In the genomic region with DNA sequence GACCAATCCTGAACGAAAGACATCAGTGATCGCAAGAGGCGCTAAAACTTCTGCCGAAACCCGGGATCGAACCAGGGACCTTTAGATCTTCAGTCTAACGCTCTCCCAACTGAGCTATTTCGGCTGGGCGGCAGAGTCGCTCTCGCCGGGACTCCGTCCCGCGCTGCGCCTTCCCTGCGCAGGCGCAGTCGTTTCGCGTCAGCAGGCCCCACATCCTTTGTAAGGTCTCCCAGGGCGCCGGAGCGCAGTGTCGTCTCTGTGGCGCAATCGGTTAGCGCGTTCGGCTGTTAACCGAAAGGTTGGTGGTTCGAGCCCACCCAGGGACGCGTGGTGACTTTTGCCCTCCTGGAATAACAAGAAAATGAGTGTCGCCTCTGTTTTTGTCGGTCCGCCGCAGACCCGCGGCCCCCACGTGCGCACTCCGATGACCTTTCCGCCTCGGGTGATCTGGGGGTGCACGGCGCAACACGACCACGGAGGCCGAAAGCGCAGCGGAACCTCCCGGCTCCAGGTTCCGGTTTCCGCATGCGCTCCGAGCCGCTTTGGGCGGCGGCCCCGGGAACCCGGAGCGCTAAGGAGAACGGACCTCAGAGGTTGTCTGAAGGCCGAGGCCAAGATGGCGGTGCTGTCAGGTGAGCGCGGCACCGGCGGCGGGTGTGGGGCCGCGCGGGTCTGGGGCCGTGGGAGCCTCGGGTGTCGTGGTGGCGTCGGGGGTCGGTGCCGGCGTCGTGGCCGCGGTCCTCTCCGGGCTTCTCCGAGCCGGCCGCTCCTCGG, we compare ENCODE assay signal across 8 cellular contexts. TPM values are rescaled to one million over a fixed set of nuclear protein-coding genes. Genes with fewer than 3 reads are reported as not detected.
A peak's percentile ranks its signal among the peaks of the same experiment; 100 is the strongest.
DNase-seq lines count a peak whose midpoint lies in the region; ATAC-seq and TF ChIP-seq lines count a peak whose summit lies in the region.

A gene (plus strand): TSS at position 597 of the 774 bp plus-strand sequence. CDS start 20 bp downstream, at position 617.

- H3K79me2 ChIP-seq in PC-3 (ENCODE audit: low read length) = peaks cover 25% of the 10 kb centered on the region

- H3K4me1 ChIP-seq in PC-3 (ENCODE audit: insufficient read depth, low read length) (no peaks in the 10 kb centered on the region), mucosa of rectum (ENCODE audit: control insufficient read depth in 2 of 2, insufficient read depth in 2 of 2, low read length in 2 of 2) (peaks cover 4 to 8% of the 10 kb centered on the region in 2 donors)

- H3K27me3 ChIP-seq in PC-3 (ENCODE audit: low read length) (no peaks in the 10 kb centered on the region), mucosa of rectum (ENCODE audit: control insufficient read depth in 2 of 2, insufficient read depth in 2 of 2, low read length in 2 of 2) (no peaks in the 10 kb centered on the region)

- peak; percentile 67 for ATAC-seq in GM21619 (IDR thresholded peaks at IDR 0.05; ENCODE audit: unreplicated experiment)
- peak; percentile 79 for ATAC-seq in PC-3

- no peaks in the 10 kb centered on the region for H3F3A ChIP-seq in PC-3 (ENCODE audit: low read length, unreplicated experiment)

- peak within 1 kb of the TSS; percentile 51 for H3K27ac ChIP-seq in PC-3 (ENCODE audit: low read length)
- peak within 1 kb of the TSS; percentile 92 to 94 for H3K27ac ChIP-seq in mucosa of rectum (ENCODE audit: low read depth in 2 of 2, low read length in 2 of 2)

- POLR2A ChIA-PET in PC-3 (lab: Charles Lee; ENCODE audit: unreplicated experiment) = interaction anchor here (0.6 to 0.9 kb wide), 2 partner anchors 29 to 114 kb away, joined by 3 to 12 read pairs; a partner anchor contains a TSS

- H3K9me3 ChIP-seq in PC-3 (ENCODE audit: low read length) (no peaks in the 10 kb centered on the region), mucosa of rectum (ENCODE audit: control insufficient read depth in 2 of 2, low read length in 2 of 2) (no peaks in the 10 kb centered on the region)

- TF ChIP-seq CTCF in PC-3 (conservative IDR thresholded peaks at IDR 0.05; ENCODE audit: low read depth, low read length) (no peak; the same call in 1 of the 2 replicates), epithelial cell of proximal tubule (conservative IDR thresholded peaks at IDR 0.05; ENCODE audit: low read depth, low read length) (no peak)

- peak within 1 kb of the TSS; percentile 94 for H3K4me2 ChIP-seq in PC-3 (ENCODE audit: low read length)

- H3K9ac ChIP-seq in PC-3 (ENCODE audit: low read length) = peak within 1 kb of the TSS; percentile 91
- H3K9ac ChIP-seq in mucosa of rectum (ENCODE audit: low read depth in 1 of 2, low read length in 2 of 2) = peak within 1 kb of the TSS; percentile 92 to 99

- peak; percentile 92 for DNase-seq in DMS53 (lab: John Stamatoyannopoulos, UW)
- peak; percentile 88 for DNase-seq in Jurkat, Clone E6-1 (ENCODE audit: low read depth, low spot score)
- DNase-seq in PC-3 = peak; percentile 83
- peak; percentile 96 for DNase-seq in activated T-cell treated with anti-CD3 and anti-CD28 coated beads for 4 hours
- DNase-seq in epithelial cell of proximal tubule (ENCODE audit: low read depth) = no peak
- peak; percentile 98 for DNase-seq in stimulated activated CD8-positive, alpha-beta memory T cell treated with anti-CD3 and anti-CD28 coated beads, Interleukin-4, amount 100 ng/mL, for 48 hours

- no peaks in the 10 kb centered on the region for H3K9me2 ChIP-seq in PC-3 (replicated peaks; ENCODE audit: low read length)

- intact Hi-C loops in PC-3 (cut with micrococcal nuclease) = no loop called here

- H3K4me3 ChIP-seq in Jurkat, Clone E6-1 (ENCODE audit: low read length) = peak within 1 kb of the TSS; percentile 95
- peak within 1 kb of the TSS; percentile 99 for H3K4me3 ChIP-seq in PC-3 (ENCODE audit: low read length)
- peak within 1 kb of the TSS; percentile 98 for H3K4me3 ChIP-seq in epithelial cell of proximal tubule (ENCODE audit: low read depth, low read length)
- peak within 1 kb of the TSS; percentile 91 to 95 for H3K4me3 ChIP-seq in mucosa of rectum (ENCODE audit: low read length in 2 of 2)

- H4K20me1 ChIP-seq in PC-3 (ENCODE audit: low read length) = no peaks in the 10 kb centered on the region

- H3K36me3 ChIP-seq in PC-3 (ENCODE audit: low read depth, low read length) (no peaks in the 10 kb centered on the region), mucosa of rectum (ENCODE audit: control insufficient read depth in 2 of 2, insufficient read depth in 2 of 2, low read length in 2 of 2) (peaks cover 6% of the 10 kb centered on the region in 2 donors)

- BruUV-seq in PC-3 (replicated peaks; lab: Mats Ljungman, UMichigan) = no TSS peak

- CTCF ChIA-PET in PC-3 (lab: Charles Lee) = interaction anchor here (0.5 kb wide), 1 partner anchor 355 kb away, joined by 3 read pairs; no protein-coding TSS in a partner anchor

- H2AFZ ChIP-seq in PC-3 (ENCODE audit: low read length) = peak within 1 kb of the TSS; percentile 64

RNA-seq across cellular contexts. Expression of the gene that starts here (rescaled TPM):
- polyA plus RNA-seq in Jurkat, Clone E6-1 (2012; ENCODE audit: insufficient read depth, insufficient read length) = 125 TPM
- total RNA-seq in PC-3 (2014; rRNA removed) (102 and 111 TPM in 2 replicates), epithelial cell of proximal tubule (138 and 174 TPM in 2 replicates)
